Comparison of ENCODE assay signal across 25 cellular contexts in genomic region chr5:127010362-127010761, GRCh38. TPM values are rescaled to one million over a fixed set of nuclear protein-coding genes. Genes with fewer than 3 reads are reported as not detected.
DNase-seq lines count a peak whose midpoint lies in the region; ATAC-seq and TF ChIP-seq lines count a peak whose summit lies in the region.
"Had no signal": no experiment of that assay in that cellular context is flagged by ENCODE, and none has a peak within 500 bp of the region (broad histone marks: within the 10 kb centered on the region; RNA-seq: fewer than 3 reads in every experiment).

No MANE protein-coding gene starts in this region.

- no peaks in the 10 kb centered on the region for H3K36me3 ChIP-seq in GM23248 (ENCODE audit: low read depth)
- H3K36me3 ChIP-seq in psoas muscle (ENCODE audit: insufficient read depth in 1 of 2, low read depth in 1 of 2): no peaks in the 10 kb centered on the region
- H3K36me3 ChIP-seq: stomach, tibial artery, WERI-Rb-1 had no signal

- no peak overlapping the region for H3K18ac ChIP-seq in H9 (ENCODE audit: insufficient read length, low read depth, low read length)

- H3K79me2 ChIP-seq in GM23248 (ENCODE audit: insufficient read depth): no peaks in the 10 kb centered on the region
- H3K79me2 ChIP-seq in H9 (ENCODE audit: insufficient read depth, low read length): no peaks in the 10 kb centered on the region

- no peak overlapping the region for H2BK12ac ChIP-seq in H9 (ENCODE audit: insufficient read length, low read depth, low read length)

- peaks cover 3% of the 10 kb centered on the region for H3K79me1 ChIP-seq in H9 (ENCODE audit: insufficient read depth, low read depth, low read length, poor library complexity, severe bottlenecking)

- H2BK5ac ChIP-seq in H9 (ENCODE audit: insufficient read length, low read length): no peak overlapping the region

- no peak overlapping the region for H3K23ac ChIP-seq in H9 (ENCODE audit: insufficient read length, low read depth, low read length)

- DNase-seq in AG10803 (ENCODE audit: low read depth): peak; percentile 63
- DNase-seq in GM23248: peak; percentile 63
- peak; percentile 39 for DNase-seq in fibroblast of gingiva (ENCODE audit: low read depth)
- no peak for DNase-seq in psoas muscle
- DNase-seq in H9: no peak
- DNase-seq in stimulated activated CD4-positive, alpha-beta T cell treated with anti-CD3 and anti-CD28 coated beads, Interleukin-1b, Interleukin-23, amount 100 ng/mL, for 48 hours: no peak
- DNase-seq: activated CD4-positive, alpha-beta T cell treated with anti-CD3 and anti-CD28 coated beads, Interleukin-2, amount 10 ng/mL, durations not matched to agents 7 days and 5 days; activated naive CD8-positive, alpha-beta T cell treated with anti-CD3 and anti-CD28 coated beads, Interleukin-2, amount 50 U/mL, for 24 hours; activated T-cell treated with anti-CD3 and anti-CD28 coated beads, Interleukin-2, amount 50 U/mL, for 24 hours; DMS53; Kasumi-1; NCI-H2171 treated with DMSO at 0.1 percent for 48 hours; NCI-H524; SHP77; stomach; SW 1271; T-helper 9 cell; tibial artery; WERI-Rb-1 had no signal

- intact Hi-C loops in psoas muscle (cut with DNase I): no loop called here

- H3K4ac ChIP-seq in H9 (ENCODE audit: low read depth, low read length): no peak overlapping the region

- H2AFZ ChIP-seq in GM23248 (no peak overlapping the region), H9 (ENCODE audit: low read length) (no peak overlapping the region)

- H3K4me1 ChIP-seq in GM23248 (ENCODE audit: insufficient read depth) (peaks cover 45% of the 10 kb centered on the region), psoas muscle (peaks cover 46% of the 10 kb centered on the region), H9 (ENCODE audit: insufficient read depth, low read length) (no peaks in the 10 kb centered on the region)

- no peak overlapping the region; the same call in 1 of the 2 replicates for H3K9ac ChIP-seq in GM23248
- H3K9ac ChIP-seq in H9 (ENCODE audit: extremely low read depth, insufficient read length, low read length): no peak overlapping the region

- no peak overlapping the region for H2BK20ac ChIP-seq in H9 (ENCODE audit: low read depth, low read length, poor library complexity, severe bottlenecking)

- no peak overlapping the region for H2BK15ac ChIP-seq in H9 (ENCODE audit: low read depth, low read length)

- H3K27ac ChIP-seq in GM23248: peak overlapping the region; percentile 65
- H3K27ac ChIP-seq in psoas muscle: peak overlapping the region; percentile 62
- H3K27ac ChIP-seq in H9 (ENCODE audit: insufficient read length, low read depth, low read length): no peak overlapping the region
- H3K27ac ChIP-seq: stomach, tibial artery, WERI-Rb-1 had no signal

- H3K4me1 Mint-ChIP-seq in H9: peaks cover 8% of the 10 kb centered on the region in 2 experiments
- H3K4me1 Mint-ChIP-seq: neural crest cell had no signal

- no peak overlapping the region for H2BK120ac ChIP-seq in H9 (ENCODE audit: low read depth, low read length, poor library complexity, severe bottlenecking)

- no peak overlapping the region for H4K91ac ChIP-seq in H9 (ENCODE audit: insufficient read length, low read depth, low read length)

- 18 to 19% methylated on average over 2 of the region's 2 CpGs for WGBS in GM23248 (ENCODE audit: low coverage in 1 of 2, low lambda C conversion rate in 2 of 2, missing lambda C conversion rate in 2 of 2), 2 experiments
- WGBS in psoas muscle, 3 donors: 20 to 35% (median 25%) methylated on average over 2 of the region's 2 CpGs
- no CpG with 5 or more reads among the region's 2 CpGs for WGBS in H9 (ENCODE audit: extremely low coverage, insufficient read length, low lambda C conversion rate)

- H3F3A ChIP-seq in GM23248 (ENCODE audit: insufficient read depth): peaks cover 44% of the 10 kb centered on the region

- no peak overlapping the region for H3K27ac Mint-ChIP-seq in H9
- H3K27ac Mint-ChIP-seq: activated CD4-positive, alpha-beta T cell treated with anti-CD3 and anti-CD28 coated beads, Interleukin-2, amount 10 ng/mL, durations not matched to agents 7 days and 5 days; activated naive CD8-positive, alpha-beta T cell treated with anti-CD3 and anti-CD28 coated beads, Interleukin-2, amount 50 U/mL, for 24 hours; activated T-cell treated with anti-CD3 and anti-CD28 coated beads, Interleukin-2, amount 50 U/mL, for 24 hours had no signal

- no peaks in the 10 kb centered on the region for H3K27me3 ChIP-seq in GM23248 (replicated peaks; ENCODE audit: insufficient read depth)
- H3K27me3 ChIP-seq in psoas muscle (ENCODE audit: insufficient read depth in 3 of 3, low read length in 2 of 3): no peaks in the 10 kb centered on the region
- no peaks in the 10 kb centered on the region for H3K27me3 ChIP-seq in H9 (ENCODE audit: insufficient read depth, low read length)
- H3K27me3 ChIP-seq: stomach, tibial artery had no signal

- H4K20me1 ChIP-seq in GM23248 (ENCODE audit: insufficient read depth): no peaks in the 10 kb centered on the region
- H4K20me1 ChIP-seq in H9 (ENCODE audit: control insufficient read depth, insufficient read depth, insufficient read length): no peaks in the 10 kb centered on the region

- no peaks in the 10 kb centered on the region for H3K27me3 Mint-ChIP-seq in H9 (ENCODE audit: low read depth)
- H3K27me3 Mint-ChIP-seq: activated CD4-positive, alpha-beta T cell treated with anti-CD3 and anti-CD28 coated beads, Interleukin-2, amount 10 ng/mL, durations not matched to agents 7 days and 5 days; activated naive CD8-positive, alpha-beta T cell treated with anti-CD3 and anti-CD28 coated beads, Interleukin-2, amount 50 U/mL, for 24 hours; activated T-cell treated with anti-CD3 and anti-CD28 coated beads, Interleukin-2, amount 50 U/mL, for 24 hours had no signal

- no peak overlapping the region for H3K4me3 ChIP-seq in AG10803 (ENCODE audit: low read length)
- H3K4me3 ChIP-seq in GM23248: 0 out of 2 replicates have a peak overlapping the region, but pooled peaks have one; percentile 6
- no peak overlapping the region for H3K4me3 ChIP-seq in psoas muscle
- H3K4me3 ChIP-seq: stomach, tibial artery had no signal

- H2AK5ac ChIP-seq in H9 (ENCODE audit: insufficient read length, low read length): no peak overlapping the region

- H4K8ac ChIP-seq in H9 (replicated peaks; ENCODE audit: insufficient read length, low read depth, low read length): no peak overlapping the region

- peak overlapping the region; percentile 56 for H3K4me2 ChIP-seq in GM23248 (ENCODE audit: unreplicated experiment)
- H3K4me2 ChIP-seq in H9 (ENCODE audit: insufficient read depth, insufficient read length, low read length): no peak overlapping the region

- TF ChIP-seq CTCF in AG10803 (conservative IDR thresholded peaks at IDR 0.05; ENCODE audit: low read length) (no peak), psoas muscle (IDR thresholded peaks at IDR 0.05) (no peak), H9 (conservative IDR thresholded peaks at IDR 0.05) (no peak)

- no peaks in the 10 kb centered on the region for H3K36me3 Mint-ChIP-seq in H9 (ENCODE audit: insufficient read depth in 1 of 3, low read depth in 3 of 3)
- H3K36me3 Mint-ChIP-seq: brain had no signal

- H3K9me3 ChIP-seq in GM23248 (ENCODE audit: low read depth): no peaks in the 10 kb centered on the region
- H3K9me3 ChIP-seq in psoas muscle: no peaks in the 10 kb centered on the region
- no peaks in the 10 kb centered on the region for H3K9me3 ChIP-seq in H9 (ENCODE audit: control insufficient read depth, low read depth, low read length)
- H3K9me3 ChIP-seq: stomach, tibial artery had no signal

- H3K56ac ChIP-seq in H9 (ENCODE audit: insufficient read length, low read depth, low read length): no peak overlapping the region

- no peaks in the 10 kb centered on the region for H3K23me2 ChIP-seq in H9 (ENCODE audit: insufficient read length, low read depth, low read length, poor library complexity, severe bottlenecking)

- ATAC-seq in psoas muscle: peak in 1 of 4 donors; percentile 22
- ATAC-seq in GM21381 (IDR thresholded peaks at IDR 0.05; ENCODE audit: unreplicated experiment): no peak
- no peak for ATAC-seq in GM18909 (IDR thresholded peaks at IDR 0.05; ENCODE audit: poor library complexity, unreplicated experiment)
- ATAC-seq: activated naive CD8-positive, alpha-beta T cell treated with anti-CD3 and anti-CD28 coated beads, Interleukin-2, amount 50 U/mL, for 24 hours; HepG2; sciatic nerve had no signal

- H3K14ac ChIP-seq in H9 (ENCODE audit: insufficient read depth, low read length): no peak overlapping the region

- in situ Hi-C loops in GM23248 (cut with MboI): no loop called here

- no peak overlapping the region for H3K4me3 Mint-ChIP-seq in H9
- H3K4me3 Mint-ChIP-seq: activated CD4-positive, alpha-beta T cell treated with anti-CD3 and anti-CD28 coated beads, Interleukin-2, amount 10 ng/mL, durations not matched to agents 7 days and 5 days; activated naive CD8-positive, alpha-beta T cell treated with anti-CD3 and anti-CD28 coated beads, Interleukin-2, amount 50 U/mL, for 24 hours; activated T-cell treated with anti-CD3 and anti-CD28 coated beads, Interleukin-2, amount 50 U/mL, for 24 hours; neural crest cell had no signal

- H3K9me3 Mint-ChIP-seq in H9: no peaks in the 10 kb centered on the region
- H3K9me3 Mint-ChIP-seq: activated CD4-positive, alpha-beta T cell treated with anti-CD3 and anti-CD28 coated beads, Interleukin-2, amount 10 ng/mL, durations not matched to agents 7 days and 5 days; activated T-cell treated with anti-CD3 and anti-CD28 coated beads, Interleukin-2, amount 50 U/mL, for 24 hours; brain; neural crest cell had no signal

- no peak overlapping the region for H3T11ph ChIP-seq in H9 (ENCODE audit: low read length)

- H4K5ac ChIP-seq in H9 (ENCODE audit: insufficient read length, low read depth, low read length): no peak overlapping the region

- H3K9me2 ChIP-seq in GM23248 (ENCODE audit: insufficient read depth): no peaks in the 10 kb centered on the region

RNA-seq across cellular contexts. Expression of gene MARCHF3, which starts 20.0 kb away (rescaled TPM):
- total RNA-seq in GM23248 (2014; rRNA removed; shearing (Covaris generic)): 3.8 and 4.8 TPM in 2 replicates
- 5.5 and 5.8 TPM in 2 replicates for polyA plus RNA-seq in GM23248 (2016; fragmentation: Nextera tagmentation; extraction: Ambion mirVana)
- 10 to 100 TPM in 2 of 4 donors, 1 to 10 TPM in 2; 9.2 to 16.2 (median 12.4) TPM for total RNA-seq in psoas muscle
- polyA plus RNA-seq in psoas muscle: 10 to 100 TPM in 2 of 3 donors, 1 to 10 TPM in 1; 6.0 to 22.0 (median 12.0) TPM
- total RNA-seq in H9 (2021): 17.7 and 23.1 TPM in 2 replicates

Comparison
In these comparisons a context has a peak if more than half of its experiments do, and no peak if none do; other contexts are left out.
1. DNase-seq: peak in AG10803 (single experiment), GM23248 (single experiment) and fibroblast of gingiva (single experiment); none in psoas muscle (0 of 2), H9 (single experiment) and stimulated activated CD4-positive, alpha-beta T cell treated with anti-CD3 and anti-CD28 coated beads, Interleukin-1b, Interleukin-23, amount 100 ng/mL, for 48 hours (single experiment).